Comparison of ENCODE assay signal across 14 cellular contexts in genomic region chr3:8460050-8460708, GRCh38.
"Had no signal": no experiment of that assay in that cellular context is flagged by ENCODE, and none has a peak within 500 bp of the region (broad histone marks: within the 10 kb centered on the region; RNA-seq: fewer than 3 reads in every experiment).

No MANE protein-coding gene starts in this region.

- ATAC-seq: gastroesophageal sphincter had no signal

- H3K27ac ChIP-seq: dorsolateral prefrontal cortex had no signal

- DNase-seq: activated B cell treated with CpG ODN at 0.5 μM for 24 hours; activated CD4-positive, alpha-beta T cell treated with anti-CD3 and anti-CD28 coated beads, Interleukin-2, amount 50 U/mL, for 1 hour; activated naive CD4-positive, alpha-beta T cell treated with anti-CD3 and anti-CD28 coated beads, Interleukin-2, amount 10 ng/mL, durations not matched to agents 7 days and 5 days; adrenal gland; cerebellar nuclear complex; dorsolateral prefrontal cortex; esophagus squamous epithelium; hippocampal formation; mammary epithelial cell; occipital lobe; SHP77 treated with DMSO at 0.1 percent for 48 hours; T-helper 2 cell had no signal

- H3K36me3 ChIP-seq: adrenal gland, esophagus squamous epithelium, gastroesophageal sphincter had no signal

- H3K4me3 ChIP-seq: adrenal gland, dorsolateral prefrontal cortex, esophagus squamous epithelium, gastroesophageal sphincter, skin epidermis had no signal

- H3K9me3 ChIP-seq: adrenal gland, esophagus squamous epithelium, gastroesophageal sphincter had no signal

- H3K4me1 ChIP-seq: esophagus squamous epithelium had no signal

- H3K27me3 ChIP-seq: adrenal gland, dorsolateral prefrontal cortex, esophagus squamous epithelium, gastroesophageal sphincter had no signal
